8 cellular contexts compared by ENCODE assay signal in genomic region chr6:134052776-134053120, GRCh38. TPM values are rescaled to one million over a fixed set of nuclear protein-coding genes. Genes with fewer than 3 reads are reported as not detected.
DNase-seq lines count a peak whose midpoint lies in the region; ATAC-seq and TF ChIP-seq lines count a peak whose summit lies in the region.

No MANE protein-coding gene starts in this region.

- DNase-seq in activated T-cell treated with anti-CD3 and anti-CD28 coated beads, Interleukin-2, amount 50 U/mL, for 72 hours = no peak
- no peak for DNase-seq in activated T-cell treated with anti-CD3 and anti-CD28 coated beads, Interleukin-2, amount 50 U/mL, for 1 hour
- DNase-seq in adipocyte (ENCODE audit: low read depth) (no peak), lower leg skin (ENCODE audit: low spot score in 2 of 2) (no peak), tibial nerve (ENCODE audit: low spot score in 2 of 2) (no peak), LoVo (ENCODE audit: low spot score) (no peak), NCI-H146 (lab: John Stamatoyannopoulos, UW) (no peak), SW480 (ENCODE audit: low spot score) (no peak)

- no peak for ATAC-seq in activated T-cell treated with anti-CD3 and anti-CD28 coated beads, Interleukin-2, amount 50 U/mL, for 72 hours (replicated peaks in 1 of 2)

- H3K27me3 ChIP-seq in adipocyte (replicated peaks; ENCODE audit: control insufficient read depth, insufficient read depth, low read length) (no peaks in the 10 kb centered on the region), tibial nerve (no peaks in the 10 kb centered on the region)

- TF ChIP-seq CTCF in lower leg skin (IDR thresholded peaks at IDR 0.05) (no peak), tibial nerve (IDR thresholded peaks at IDR 0.05) (no peak)

- H3K9ac ChIP-seq in adipocyte (ENCODE audit: low read length) = peak overlapping the region; percentile 74

- peak overlapping the region in 1 of 4 donors; percentile 81 for H3K27ac ChIP-seq in tibial nerve

- no peaks in the 10 kb centered on the region for H3K36me3 Mint-ChIP-seq in activated T-cell treated with anti-CD3 and anti-CD28 coated beads, Interleukin-2, amount 50 U/mL, for 72 hours (ENCODE audit: insufficient read depth in 2 of 2)

- H3K4me3 ChIP-seq in adipocyte (ENCODE audit: low read length) (peak overlapping the region; percentile 84), lower leg skin (ENCODE audit: low read depth, poor library complexity, severe bottlenecking) (peak overlapping the region; percentile 72), tibial nerve (peak overlapping the region; percentile 35 to 75 (median 54))

- intact Hi-C loops in lower leg skin (cut with DNase I; ENCODE audit: low total_unique reads) = no loop called here

- H3K27me3 Mint-ChIP-seq in activated T-cell treated with anti-CD3 and anti-CD28 coated beads, Interleukin-2, amount 50 U/mL, for 72 hours (ENCODE audit: low read depth) = peaks cover 9% of the 10 kb centered on the region

- H3K36me3 ChIP-seq in adipocyte (ENCODE audit: control insufficient read depth, insufficient read depth, low read length, severe bottlenecking) (no peaks in the 10 kb centered on the region), tibial nerve (no peaks in the 10 kb centered on the region)

- H3K9me3 Mint-ChIP-seq in activated T-cell treated with anti-CD3 and anti-CD28 coated beads, Interleukin-2, amount 50 U/mL, for 72 hours = no peaks in the 10 kb centered on the region

- TF ChIP-seq POLR2A in lower leg skin (IDR thresholded peaks at IDR 0.05) (no peak), tibial nerve (IDR thresholded peaks at IDR 0.05) (no peak)

- peak overlapping the region; percentile 56 to 87 for H3K4me3 Mint-ChIP-seq in activated T-cell treated with anti-CD3 and anti-CD28 coated beads, Interleukin-2, amount 50 U/mL, for 72 hours

- WGBS in lower leg skin, 2 donors = 0% methylated on average over 1 of the region's 1 CpG
- WGBS in tibial nerve, 2 donors = 0 to 5% methylated on average over 1 of the region's 1 CpG

- H3K4me1 Mint-ChIP-seq in activated T-cell treated with anti-CD3 and anti-CD28 coated beads, Interleukin-2, amount 50 U/mL, for 72 hours (ENCODE audit: low read depth) = peaks cover 9% of the 10 kb centered on the region

- no peak for TF ChIP-seq EP300 in tibial nerve (IDR thresholded peaks at IDR 0.05)

- H3K9me3 ChIP-seq in adipocyte (ENCODE audit: control insufficient read depth, low read length) (no peaks in the 10 kb centered on the region), tibial nerve (no peaks in the 10 kb centered on the region)

- H3K27ac Mint-ChIP-seq in activated T-cell treated with anti-CD3 and anti-CD28 coated beads, Interleukin-2, amount 50 U/mL, for 72 hours = no peak overlapping the region

- H3K4me1 ChIP-seq in adipocyte (ENCODE audit: control insufficient read depth, insufficient read depth, low read length) (peaks cover 18% of the 10 kb centered on the region), tibial nerve (peaks cover 0 to 17% (median 2%) of the 10 kb centered on the region in 4 donors)

RNA-seq across cellular contexts. Expression of gene SLC2A12, which starts 0.3 kb away (rescaled TPM):
- under 1 TPM; 0.09 to 0.24 TPM for total RNA-seq in activated T-cell treated with anti-CD3 and anti-CD28 coated beads, Interleukin-2, amount 50 U/mL, for 72 hours
- 1 to 10 TPM; 5.9 to 10.0 (median 7.4) TPM for total RNA-seq in lower leg skin
- 1 to 10 TPM in 1 of 4 donors, under 1 TPM in 3; 0.39 to 2.2 (median 0.61) TPM for total RNA-seq in tibial nerve
